In the genomic region with DNA sequence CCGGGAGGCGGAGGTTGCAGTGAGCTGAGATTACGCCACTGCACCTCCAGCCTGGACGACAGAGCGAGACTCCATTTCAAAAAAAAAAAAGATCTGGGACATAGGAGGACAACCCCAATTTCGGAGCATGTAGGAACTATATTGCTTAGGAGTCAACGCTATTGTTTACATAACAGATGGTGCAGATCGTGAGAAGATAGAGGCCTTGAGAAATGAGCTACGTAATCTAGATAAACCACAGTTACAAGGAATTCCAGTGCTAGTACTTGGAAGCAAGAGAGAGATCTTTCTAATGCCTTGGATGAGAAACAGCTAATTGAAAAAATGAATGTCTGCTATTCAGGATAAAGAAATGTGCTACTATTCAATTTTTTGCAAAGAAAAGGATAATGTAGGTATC, we compare ENCODE assay signal across 27 cellular contexts.
"Had no signal": no experiment of that assay in that cellular context is flagged by ENCODE, and none has a peak within 500 bp of the region (broad histone marks: within the 10 kb centered on the region; RNA-seq: fewer than 3 reads in every experiment).

No MANE protein-coding gene starts in this region.

- H3K27me3 ChIP-seq: colonic mucosa, foreskin keratinocyte, gastroesophageal sphincter, heart left ventricle, spleen, tibial nerve, upper lobe of right lung, uterus had no signal

- H3K9me3 Mint-ChIP-seq: dendritic cell treated with granulocyte-macrophage colony-stimulating factor and Interleukin-4, amounts not matched to agents 40 ng/mL and 50 ng/mL, for 4 days; endodermal cell; memory B cell; naive thymus-derived CD8-positive, alpha-beta T cell; nephron progenitor cell; stimulated activated memory B cell treated with anti-CD40 and anti-IgM and Interleukin-4, amounts not matched to agents 10 μg/mL and 1 μg/mL and 100 μg/mL, for 72 hours; stimulated activated naive CD8-positive, alpha-beta T cell treated with anti-CD3 and anti-CD28 coated beads, Interleukin-15, Interleukin-2, amounts not matched to agents 100 ng/mL and 50 ng/mL, for 24 hours had no signal

- DNase-seq: colonic mucosa; effector CD8-positive, alpha-beta T cell; endodermal cell; foreskin keratinocyte; heart left ventricle; hypothalamus; kidney; naive thymus-derived CD8-positive, alpha-beta T cell; nephron progenitor cell; nucleus accumbens; psoas muscle; right cardiac atrium; spleen; stimulated activated CD4-positive, alpha-beta T cell treated with anti-CD3 and anti-CD28 coated beads, Interleukin-4, amount 100 ng/mL, for 4 hours; uterus had no signal

- H3K4me1 ChIP-seq: gastroesophageal sphincter, heart left ventricle, psoas muscle, tibial nerve, upper lobe of right lung, uterus had no signal

- H3K27me3 Mint-ChIP-seq: dendritic cell treated with granulocyte-macrophage colony-stimulating factor and Interleukin-4, amounts not matched to agents 40 ng/mL and 50 ng/mL, for 4 days; memory B cell; naive thymus-derived CD8-positive, alpha-beta T cell; stimulated activated memory B cell treated with anti-CD40 and anti-IgM and Interleukin-4, amounts not matched to agents 10 μg/mL and 1 μg/mL and 100 μg/mL, for 72 hours; stimulated activated naive CD8-positive, alpha-beta T cell treated with anti-CD3 and anti-CD28 coated beads, Interleukin-15, Interleukin-2, amounts not matched to agents 100 ng/mL and 50 ng/mL, for 24 hours had no signal

- H3K27ac Mint-ChIP-seq: dendritic cell treated with granulocyte-macrophage colony-stimulating factor and Interleukin-4, amounts not matched to agents 40 ng/mL and 50 ng/mL, for 4 days; memory B cell; naive thymus-derived CD8-positive, alpha-beta T cell; nephron progenitor cell; stimulated activated memory B cell treated with anti-CD40 and anti-IgM and Interleukin-4, amounts not matched to agents 10 μg/mL and 1 μg/mL and 100 μg/mL, for 72 hours; stimulated activated naive CD8-positive, alpha-beta T cell treated with anti-CD3 and anti-CD28 coated beads, Interleukin-15, Interleukin-2, amounts not matched to agents 100 ng/mL and 50 ng/mL, for 24 hours had no signal

- H3K4me3 Mint-ChIP-seq: dendritic cell treated with granulocyte-macrophage colony-stimulating factor and Interleukin-4, amounts not matched to agents 40 ng/mL and 50 ng/mL, for 4 days; endodermal cell; memory B cell; naive thymus-derived CD8-positive, alpha-beta T cell; nephron progenitor cell; stimulated activated memory B cell treated with anti-CD40 and anti-IgM and Interleukin-4, amounts not matched to agents 10 μg/mL and 1 μg/mL and 100 μg/mL, for 72 hours; stimulated activated naive CD8-positive, alpha-beta T cell treated with anti-CD3 and anti-CD28 coated beads, Interleukin-15, Interleukin-2, amounts not matched to agents 100 ng/mL and 50 ng/mL, for 24 hours had no signal

- H3K9me3 ChIP-seq: colonic mucosa, gastroesophageal sphincter, heart left ventricle, psoas muscle, spleen, thoracic aorta, tibial nerve, upper lobe of right lung, uterus had no signal

- ATAC-seq: esophagus mucosa; foreskin keratinocyte; gastroesophageal sphincter; heart left ventricle; naive thymus-derived CD8-positive, alpha-beta T cell; psoas muscle; right cardiac atrium; stimulated activated memory B cell treated with anti-CD40 and anti-IgM and Interleukin-4, amounts not matched to agents 10 μg/mL and 1 μg/mL and 100 μg/mL, for 72 hours; upper lobe of right lung had no signal

- H3K27ac ChIP-seq: colonic mucosa, epithelial cell of prostate, foreskin keratinocyte, gastroesophageal sphincter, heart left ventricle, psoas muscle, skin epidermis, spleen, thoracic aorta, upper lobe of right lung, uterus had no signal

- H3K4me3 ChIP-seq: colonic mucosa, gastroesophageal sphincter, heart left ventricle, lung, psoas muscle, skin epidermis, spleen, thoracic aorta, tibial nerve, upper lobe of right lung, uterus had no signal

- H3K4me1 Mint-ChIP-seq: endodermal cell; memory B cell; naive thymus-derived CD8-positive, alpha-beta T cell; stimulated activated memory B cell treated with anti-CD40 and anti-IgM and Interleukin-4, amounts not matched to agents 10 μg/mL and 1 μg/mL and 100 μg/mL, for 72 hours had no signal

- H3K36me3 ChIP-seq: uterus had no signal
